ENCODE assay signal across 1 cellular context in the genomic region with DNA sequence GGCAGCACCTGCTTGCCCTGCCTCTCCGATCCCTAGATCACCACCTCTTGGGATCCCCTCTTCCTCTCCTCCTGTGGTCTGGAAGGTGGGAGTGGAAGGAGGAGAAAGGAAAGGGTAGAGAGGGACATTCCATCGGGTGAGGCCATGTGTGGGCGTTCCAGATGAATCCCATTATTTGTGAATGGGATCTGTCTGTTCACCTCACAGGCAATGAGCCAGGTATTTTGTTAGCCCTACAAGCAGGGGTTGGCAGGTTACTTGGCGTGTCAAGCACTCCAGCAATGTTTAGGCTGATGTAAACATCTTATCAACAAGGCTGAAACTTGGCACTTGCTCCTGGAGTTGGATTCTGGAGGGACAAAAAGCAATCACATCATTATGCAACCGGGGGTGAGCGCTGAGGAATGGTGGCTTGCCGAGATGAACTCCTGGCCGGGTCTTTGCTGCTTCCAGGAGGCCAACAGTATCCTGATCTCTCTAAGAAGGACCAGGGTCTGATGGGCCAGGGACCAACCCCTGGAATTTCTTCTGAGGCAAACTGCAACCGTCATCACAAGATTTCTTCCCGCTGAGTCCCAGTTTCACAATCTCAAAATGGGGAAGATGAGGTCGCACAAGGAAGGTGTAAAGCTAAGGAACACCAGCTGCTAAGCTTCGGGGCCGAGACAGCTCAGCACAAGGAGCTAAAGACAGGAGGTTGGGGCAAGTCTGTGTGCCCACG.
TF ChIP-seq lines count a peak whose summit lies in the region.

No MANE protein-coding gene starts in this region.

TF ChIP-seq in WTC11, 78 proteins besides CTCF, POLR2A, EP300 and RAD21:
- TF ChIP-seq, protein P1, sequence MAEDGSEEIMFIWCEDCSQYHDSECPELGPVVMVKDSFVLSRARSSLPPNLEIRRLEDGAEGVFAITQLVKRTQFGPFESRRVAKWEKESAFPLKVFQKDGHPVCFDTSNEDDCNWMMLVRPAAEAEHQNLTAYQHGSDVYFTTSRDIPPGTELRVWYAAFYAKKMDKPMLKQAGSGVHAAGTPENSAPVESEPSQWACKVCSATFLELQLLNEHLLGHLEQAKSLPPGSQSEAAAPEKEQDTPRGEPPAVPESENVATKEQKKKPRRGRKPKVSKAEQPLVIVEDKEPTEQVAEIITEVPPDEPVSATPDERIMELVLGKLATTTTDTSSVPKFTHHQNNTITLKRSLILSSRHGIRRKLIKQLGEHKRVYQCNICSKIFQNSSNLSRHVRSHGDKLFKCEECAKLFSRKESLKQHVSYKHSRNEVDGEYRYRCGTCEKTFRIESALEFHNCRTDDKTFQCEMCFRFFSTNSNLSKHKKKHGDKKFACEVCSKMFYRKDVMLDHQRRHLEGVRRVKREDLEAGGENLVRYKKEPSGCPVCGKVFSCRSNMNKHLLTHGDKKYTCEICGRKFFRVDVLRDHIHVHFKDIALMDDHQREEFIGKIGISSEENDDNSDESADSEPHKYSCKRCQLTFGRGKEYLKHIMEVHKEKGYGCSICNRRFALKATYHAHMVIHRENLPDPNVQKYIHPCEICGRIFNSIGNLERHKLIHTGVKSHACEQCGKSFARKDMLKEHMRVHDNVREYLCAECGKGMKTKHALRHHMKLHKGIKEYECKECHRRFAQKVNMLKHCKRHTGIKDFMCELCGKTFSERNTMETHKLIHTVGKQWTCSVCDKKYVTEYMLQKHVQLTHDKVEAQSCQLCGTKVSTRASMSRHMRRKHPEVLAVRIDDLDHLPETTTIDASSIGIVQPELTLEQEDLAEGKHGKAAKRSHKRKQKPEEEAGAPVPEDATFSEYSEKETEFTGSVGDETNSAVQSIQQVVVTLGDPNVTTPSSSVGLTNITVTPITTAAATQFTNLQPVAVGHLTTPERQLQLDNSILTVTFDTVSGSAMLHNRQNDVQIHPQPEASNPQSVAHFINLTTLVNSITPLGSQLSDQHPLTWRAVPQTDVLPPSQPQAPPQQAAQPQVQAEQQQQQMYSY (CRISPR knock-in tag; IDR thresholded peaks at IDR 0.05): no peak
- TF ChIP-seq FOXJ3 (CRISPR knock-in tag; IDR thresholded peaks at IDR 0.05; ENCODE audit: borderline replicate concordance) (no peak), MXD4 (CRISPR knock-in tag; IDR thresholded peaks at IDR 0.05; ENCODE audit: borderline replicate concordance) (no peak), ELF4 (CRISPR knock-in tag; IDR thresholded peaks at IDR 0.05; ENCODE audit: low read depth) (no peak), JUN (CRISPR knock-in tag; IDR thresholded peaks at IDR 0.05) (no peak), PRRX2 (CRISPR knock-in tag; IDR thresholded peaks at IDR 0.05) (no peak), GABPB1 (CRISPR knock-in tag; IDR thresholded peaks at IDR 0.05) (no peak), FOXP1 (CRISPR knock-in tag; IDR thresholded peaks at IDR 0.05; ENCODE audit: borderline replicate concordance) (no peak), ETV6 (CRISPR knock-in tag; IDR thresholded peaks at IDR 0.05) (no peak), FOXK1 (CRISPR knock-in tag; IDR thresholded peaks at IDR 0.05) (no peak)
- TF ChIP-seq, protein P2, sequence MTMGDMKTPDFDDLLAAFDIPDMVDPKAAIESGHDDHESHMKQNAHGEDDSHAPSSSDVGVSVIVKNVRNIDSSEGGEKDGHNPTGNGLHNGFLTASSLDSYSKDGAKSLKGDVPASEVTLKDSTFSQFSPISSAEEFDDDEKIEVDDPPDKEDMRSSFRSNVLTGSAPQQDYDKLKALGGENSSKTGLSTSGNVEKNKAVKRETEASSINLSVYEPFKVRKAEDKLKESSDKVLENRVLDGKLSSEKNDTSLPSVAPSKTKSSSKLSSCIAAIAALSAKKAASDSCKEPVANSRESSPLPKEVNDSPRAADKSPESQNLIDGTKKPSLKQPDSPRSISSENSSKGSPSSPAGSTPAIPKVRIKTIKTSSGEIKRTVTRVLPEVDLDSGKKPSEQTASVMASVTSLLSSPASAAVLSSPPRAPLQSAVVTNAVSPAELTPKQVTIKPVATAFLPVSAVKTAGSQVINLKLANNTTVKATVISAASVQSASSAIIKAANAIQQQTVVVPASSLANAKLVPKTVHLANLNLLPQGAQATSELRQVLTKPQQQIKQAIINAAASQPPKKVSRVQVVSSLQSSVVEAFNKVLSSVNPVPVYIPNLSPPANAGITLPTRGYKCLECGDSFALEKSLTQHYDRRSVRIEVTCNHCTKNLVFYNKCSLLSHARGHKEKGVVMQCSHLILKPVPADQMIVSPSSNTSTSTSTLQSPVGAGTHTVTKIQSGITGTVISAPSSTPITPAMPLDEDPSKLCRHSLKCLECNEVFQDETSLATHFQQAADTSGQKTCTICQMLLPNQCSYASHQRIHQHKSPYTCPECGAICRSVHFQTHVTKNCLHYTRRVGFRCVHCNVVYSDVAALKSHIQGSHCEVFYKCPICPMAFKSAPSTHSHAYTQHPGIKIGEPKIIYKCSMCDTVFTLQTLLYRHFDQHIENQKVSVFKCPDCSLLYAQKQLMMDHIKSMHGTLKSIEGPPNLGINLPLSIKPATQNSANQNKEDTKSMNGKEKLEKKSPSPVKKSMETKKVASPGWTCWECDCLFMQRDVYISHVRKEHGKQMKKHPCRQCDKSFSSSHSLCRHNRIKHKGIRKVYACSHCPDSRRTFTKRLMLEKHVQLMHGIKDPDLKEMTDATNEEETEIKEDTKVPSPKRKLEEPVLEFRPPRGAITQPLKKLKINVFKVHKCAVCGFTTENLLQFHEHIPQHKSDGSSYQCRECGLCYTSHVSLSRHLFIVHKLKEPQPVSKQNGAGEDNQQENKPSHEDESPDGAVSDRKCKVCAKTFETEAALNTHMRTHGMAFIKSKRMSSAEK (CRISPR knock-in tag; IDR thresholded peaks at IDR 0.05; ENCODE audit: borderline replicate concordance): no peak
- TF ChIP-seq, protein P3, sequence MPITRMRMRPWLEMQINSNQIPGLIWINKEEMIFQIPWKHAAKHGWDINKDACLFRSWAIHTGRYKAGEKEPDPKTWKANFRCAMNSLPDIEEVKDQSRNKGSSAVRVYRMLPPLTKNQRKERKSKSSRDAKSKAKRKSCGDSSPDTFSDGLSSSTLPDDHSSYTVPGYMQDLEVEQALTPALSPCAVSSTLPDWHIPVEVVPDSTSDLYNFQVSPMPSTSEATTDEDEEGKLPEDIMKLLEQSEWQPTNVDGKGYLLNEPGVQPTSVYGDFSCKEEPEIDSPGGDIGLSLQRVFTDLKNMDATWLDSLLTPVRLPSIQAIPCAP (CRISPR knock-in tag; IDR thresholded peaks at IDR 0.05): no peak
- TF ChIP-seq, protein P4, sequence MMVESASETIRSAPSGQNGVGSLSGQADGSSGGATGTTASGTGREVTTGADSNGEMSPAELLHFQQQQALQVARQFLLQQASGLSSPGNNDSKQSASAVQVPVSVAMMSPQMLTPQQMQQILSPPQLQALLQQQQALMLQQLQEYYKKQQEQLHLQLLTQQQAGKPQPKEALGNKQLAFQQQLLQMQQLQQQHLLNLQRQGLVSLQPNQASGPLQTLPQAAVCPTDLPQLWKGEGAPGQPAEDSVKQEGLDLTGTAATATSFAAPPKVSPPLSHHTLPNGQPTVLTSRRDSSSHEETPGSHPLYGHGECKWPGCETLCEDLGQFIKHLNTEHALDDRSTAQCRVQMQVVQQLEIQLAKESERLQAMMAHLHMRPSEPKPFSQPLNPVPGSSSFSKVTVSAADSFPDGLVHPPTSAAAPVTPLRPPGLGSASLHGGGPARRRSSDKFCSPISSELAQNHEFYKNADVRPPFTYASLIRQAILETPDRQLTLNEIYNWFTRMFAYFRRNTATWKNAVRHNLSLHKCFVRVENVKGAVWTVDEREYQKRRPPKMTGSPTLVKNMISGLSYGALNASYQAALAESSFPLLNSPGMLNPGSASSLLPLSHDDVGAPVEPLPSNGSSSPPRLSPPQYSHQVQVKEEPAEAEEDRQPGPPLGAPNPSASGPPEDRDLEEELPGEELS (CRISPR knock-in tag; IDR thresholded peaks at IDR 0.05): no peak
- TF ChIP-seq, protein P5, sequence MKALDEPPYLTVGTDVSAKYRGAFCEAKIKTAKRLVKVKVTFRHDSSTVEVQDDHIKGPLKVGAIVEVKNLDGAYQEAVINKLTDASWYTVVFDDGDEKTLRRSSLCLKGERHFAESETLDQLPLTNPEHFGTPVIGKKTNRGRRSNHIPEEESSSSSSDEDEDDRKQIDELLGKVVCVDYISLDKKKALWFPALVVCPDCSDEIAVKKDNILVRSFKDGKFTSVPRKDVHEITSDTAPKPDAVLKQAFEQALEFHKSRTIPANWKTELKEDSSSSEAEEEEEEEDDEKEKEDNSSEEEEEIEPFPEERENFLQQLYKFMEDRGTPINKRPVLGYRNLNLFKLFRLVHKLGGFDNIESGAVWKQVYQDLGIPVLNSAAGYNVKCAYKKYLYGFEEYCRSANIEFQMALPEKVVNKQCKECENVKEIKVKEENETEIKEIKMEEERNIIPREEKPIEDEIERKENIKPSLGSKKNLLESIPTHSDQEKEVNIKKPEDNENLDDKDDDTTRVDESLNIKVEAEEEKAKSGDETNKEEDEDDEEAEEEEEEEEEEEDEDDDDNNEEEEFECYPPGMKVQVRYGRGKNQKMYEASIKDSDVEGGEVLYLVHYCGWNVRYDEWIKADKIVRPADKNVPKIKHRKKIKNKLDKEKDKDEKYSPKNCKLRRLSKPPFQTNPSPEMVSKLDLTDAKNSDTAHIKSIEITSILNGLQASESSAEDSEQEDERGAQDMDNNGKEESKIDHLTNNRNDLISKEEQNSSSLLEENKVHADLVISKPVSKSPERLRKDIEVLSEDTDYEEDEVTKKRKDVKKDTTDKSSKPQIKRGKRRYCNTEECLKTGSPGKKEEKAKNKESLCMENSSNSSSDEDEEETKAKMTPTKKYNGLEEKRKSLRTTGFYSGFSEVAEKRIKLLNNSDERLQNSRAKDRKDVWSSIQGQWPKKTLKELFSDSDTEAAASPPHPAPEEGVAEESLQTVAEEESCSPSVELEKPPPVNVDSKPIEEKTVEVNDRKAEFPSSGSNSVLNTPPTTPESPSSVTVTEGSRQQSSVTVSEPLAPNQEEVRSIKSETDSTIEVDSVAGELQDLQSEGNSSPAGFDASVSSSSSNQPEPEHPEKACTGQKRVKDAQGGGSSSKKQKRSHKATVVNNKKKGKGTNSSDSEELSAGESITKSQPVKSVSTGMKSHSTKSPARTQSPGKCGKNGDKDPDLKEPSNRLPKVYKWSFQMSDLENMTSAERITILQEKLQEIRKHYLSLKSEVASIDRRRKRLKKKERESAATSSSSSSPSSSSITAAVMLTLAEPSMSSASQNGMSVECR (CRISPR knock-in tag; IDR thresholded peaks at IDR 0.05; ENCODE audit: borderline replicate concordance): no peak
- TF ChIP-seq, protein P6, sequence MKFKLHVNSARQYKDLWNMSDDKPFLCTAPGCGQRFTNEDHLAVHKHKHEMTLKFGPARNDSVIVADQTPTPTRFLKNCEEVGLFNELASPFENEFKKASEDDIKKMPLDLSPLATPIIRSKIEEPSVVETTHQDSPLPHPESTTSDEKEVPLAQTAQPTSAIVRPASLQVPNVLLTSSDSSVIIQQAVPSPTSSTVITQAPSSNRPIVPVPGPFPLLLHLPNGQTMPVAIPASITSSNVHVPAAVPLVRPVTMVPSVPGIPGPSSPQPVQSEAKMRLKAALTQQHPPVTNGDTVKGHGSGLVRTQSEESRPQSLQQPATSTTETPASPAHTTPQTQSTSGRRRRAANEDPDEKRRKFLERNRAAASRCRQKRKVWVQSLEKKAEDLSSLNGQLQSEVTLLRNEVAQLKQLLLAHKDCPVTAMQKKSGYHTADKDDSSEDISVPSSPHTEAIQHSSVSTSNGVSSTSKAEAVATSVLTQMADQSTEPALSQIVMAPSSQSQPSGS (CRISPR knock-in tag; IDR thresholded peaks at IDR 0.05; ENCODE audit: borderline replicate concordance, low read depth): no peak
- TF ChIP-seq, protein P7, sequence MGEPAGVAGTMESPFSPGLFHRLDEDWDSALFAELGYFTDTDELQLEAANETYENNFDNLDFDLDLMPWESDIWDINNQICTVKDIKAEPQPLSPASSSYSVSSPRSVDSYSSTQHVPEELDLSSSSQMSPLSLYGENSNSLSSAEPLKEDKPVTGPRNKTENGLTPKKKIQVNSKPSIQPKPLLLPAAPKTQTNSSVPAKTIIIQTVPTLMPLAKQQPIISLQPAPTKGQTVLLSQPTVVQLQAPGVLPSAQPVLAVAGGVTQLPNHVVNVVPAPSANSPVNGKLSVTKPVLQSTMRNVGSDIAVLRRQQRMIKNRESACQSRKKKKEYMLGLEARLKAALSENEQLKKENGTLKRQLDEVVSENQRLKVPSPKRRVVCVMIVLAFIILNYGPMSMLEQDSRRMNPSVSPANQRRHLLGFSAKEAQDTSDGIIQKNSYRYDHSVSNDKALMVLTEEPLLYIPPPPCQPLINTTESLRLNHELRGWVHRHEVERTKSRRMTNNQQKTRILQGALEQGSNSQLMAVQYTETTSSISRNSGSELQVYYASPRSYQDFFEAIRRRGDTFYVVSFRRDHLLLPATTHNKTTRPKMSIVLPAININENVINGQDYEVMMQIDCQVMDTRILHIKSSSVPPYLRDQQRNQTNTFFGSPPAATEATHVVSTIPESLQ (CRISPR knock-in tag; IDR thresholded peaks at IDR 0.05): no peak
